16 cellular contexts compared by ENCODE assay signal in genomic region chr11:115927823-115928329, GRCh38.
DNase-seq lines count a peak whose midpoint lies in the region; ATAC-seq and TF ChIP-seq lines count a peak whose summit lies in the region.
"Had no signal": no experiment of that assay in that cellular context is flagged by ENCODE, and none has a peak within 500 bp of the region (broad histone marks: within the 10 kb centered on the region; RNA-seq: fewer than 3 reads in every experiment).

No MANE protein-coding gene starts in this region.

- no peaks in the 10 kb centered on the region for H3K27me3 Mint-ChIP-seq in memory B cell
- H3K27me3 Mint-ChIP-seq: CD4-positive, alpha-beta T cell; T-helper 17 cell had no signal

- peaks cover 1% of the 10 kb centered on the region for H3K9me3 Mint-ChIP-seq in memory B cell

- no peak for DNase-seq in memory B cell (ENCODE audit: low spot score in 2 of 2)
- DNase-seq in omental fat pad (ENCODE audit: low spot score): no peak
- DNase-seq in AG08396 (ENCODE audit: low spot score): no peak
- DNase-seq in cardiac septum (ENCODE audit: low spot score): no peak
- DNase-seq: CD4-positive, alpha-beta T cell; effector CD8-positive, alpha-beta T cell; glutamatergic neuron; NCI-H1436 treated with DMSO at 0.1 percent for 48 hours; NK-92 treated with Interleukin-12 subunit alpha and Interleukin-12 subunit beta, amount 100 ng/mL, for 24 hours; stimulated activated CD4-positive, alpha-beta T cell treated with anti-CD3 and anti-CD28 coated beads, Interleukin-4, amount 100 ng/mL, for 4 hours; substantia nigra; T-helper 17 cell had no signal

- peaks cover 29% of the 10 kb centered on the region for H3K4me1 Mint-ChIP-seq in memory B cell
- H3K4me1 Mint-ChIP-seq: T-helper 17 cell had no signal

- peak; percentile 49 for ATAC-seq in GM18907 (IDR thresholded peaks at IDR 0.05; ENCODE audit: unreplicated experiment)
- ATAC-seq in GM21529 (IDR thresholded peaks at IDR 0.05; ENCODE audit: unreplicated experiment): peak; percentile 48
- peak; percentile 36 for ATAC-seq in HG03095 (IDR thresholded peaks at IDR 0.05; ENCODE audit: unreplicated experiment)
- peak; percentile 29 for ATAC-seq in memory B cell (ENCODE audit: low read depth)
- no peak for ATAC-seq in omental fat pad (ENCODE audit: low FRiP score)
- no peak for ATAC-seq in HG02970 (IDR thresholded peaks at IDR 0.05; ENCODE audit: low FRiP score, unreplicated experiment)
- ATAC-seq: T-helper 17 cell had no signal

- no peak overlapping the region for H3K4me3 Mint-ChIP-seq in memory B cell
- H3K4me3 Mint-ChIP-seq: CD4-positive, alpha-beta T cell; T-helper 17 cell had no signal

- intact Hi-C loops in cardiac septum (cut with DNase I): no loop called here

- H3K36me3 Mint-ChIP-seq in memory B cell: no peaks in the 10 kb centered on the region

- no peak for TF ChIP-seq CTCF in omental fat pad (IDR thresholded peaks at IDR 0.05)

- H3K27ac Mint-ChIP-seq in memory B cell: no peak overlapping the region
- H3K27ac Mint-ChIP-seq: CD4-positive, alpha-beta T cell; T-helper 17 cell had no signal

Comparison
In these comparisons a context has a peak if more than half of its experiments do, and no peak if none do; other contexts are left out.
1. ATAC-seq: peak in GM18907 (single experiment), GM21529 (single experiment), HG03095 (single experiment) and memory B cell (single experiment); none in omental fat pad (single experiment) and HG02970 (single experiment).